Comparison of ENCODE assay signal across 32 cellular contexts in the genomic region with DNA sequence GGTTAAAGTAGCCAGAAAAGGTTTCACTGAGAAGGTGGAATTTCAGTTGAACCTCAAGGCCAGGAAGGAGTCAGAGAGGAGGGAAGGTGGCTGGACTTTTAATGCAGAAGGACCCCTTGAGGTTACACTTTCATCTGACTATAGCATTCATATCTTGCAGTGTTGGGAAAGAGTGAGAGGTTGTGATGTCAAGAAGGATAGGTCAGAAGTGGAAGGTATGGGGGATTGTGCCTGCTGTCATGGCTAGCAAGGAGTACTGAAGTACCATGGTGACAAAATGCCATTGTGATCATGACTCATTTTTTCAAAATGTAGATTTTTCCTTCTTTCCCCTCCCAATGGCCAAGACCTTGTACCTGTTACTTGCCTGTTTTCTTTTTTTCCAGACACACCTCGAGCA.
"Had no signal": no experiment of that assay in that cellular context is flagged by ENCODE, and none has a peak within 500 bp of the region (broad histone marks: within the 10 kb centered on the region; RNA-seq: fewer than 3 reads in every experiment).

No MANE protein-coding gene starts in this region.

- ATAC-seq: esophagus mucosa; gastroesophageal sphincter; heart left ventricle; left lobe of liver; mucosa of descending colon; naive thymus-derived CD4-positive, alpha-beta T cell; sciatic nerve; stimulated activated effector memory CD8-positive, alpha-beta T cell treated with anti-CD3 and anti-CD28 coated beads, Interleukin-12 subunit alpha, Interleukin-12 subunit beta, amount 100 ng/mL, for 72 hours; upper lobe of right lung had no signal

- H3K9me3 ChIP-seq: colonic mucosa, gastroesophageal sphincter, heart left ventricle, mucosa of descending colon, prostate gland, right atrium auricular region, suprapubic skin, transverse colon, upper lobe of right lung, uterus had no signal

- DNase-seq: colonic mucosa; effector CD8-positive, alpha-beta T cell; endodermal cell; foreskin fibroblast; heart left ventricle; kidney; mesenchymal stem cell; mucosa of descending colon; nephron progenitor cell; nucleus accumbens; stimulated activated CD4-positive, alpha-beta T cell treated with anti-CD3 and anti-CD28 coated beads, Interleukin-12 subunit alpha, Interleukin-12 subunit beta, amount 100 ng/mL, for 4 hours; stimulated activated CD4-positive, alpha-beta T cell treated with anti-CD3 and anti-CD28 coated beads, Interleukin-2, amount 100 ng/mL, for 24 hours; stimulated activated CD4-positive, alpha-beta T cell treated with anti-CD3 and anti-CD28 coated beads, Interleukin-4, amount 100 ng/mL, for 24 hours; stimulated activated naive CD4-positive, alpha-beta T cell treated with Interleukin-2 at 50 U/mL for 16 hours; transverse colon; upper lobe of right lung; uterus had no signal

- H3K4me3 Mint-ChIP-seq: dendritic cell treated with granulocyte-macrophage colony-stimulating factor and Interleukin-4, amounts not matched to agents 40 ng/mL and 50 ng/mL, for 4 days; endodermal cell; mesothelial cell of epicardium; nephron progenitor cell; stimulated activated effector memory CD8-positive, alpha-beta T cell treated with anti-CD3 and anti-CD28 coated beads, Interleukin-12 subunit alpha, Interleukin-12 subunit beta, amount 100 ng/mL, for 72 hours had no signal

- H3K9me3 Mint-ChIP-seq: dendritic cell treated with granulocyte-macrophage colony-stimulating factor and Interleukin-4, amounts not matched to agents 40 ng/mL and 50 ng/mL, for 4 days; endodermal cell; mesothelial cell of epicardium; nephron progenitor cell; stimulated activated effector memory CD8-positive, alpha-beta T cell treated with anti-CD3 and anti-CD28 coated beads, Interleukin-12 subunit alpha, Interleukin-12 subunit beta, amount 100 ng/mL, for 72 hours had no signal

- H3K4me2 ChIP-seq: hepatocyte, smooth muscle cell had no signal

- H3K4me1 ChIP-seq: colonic mucosa, prostate gland, upper lobe of right lung, uterus had no signal

- H3K27ac ChIP-seq: colonic mucosa, epithelial cell of prostate, gastroesophageal sphincter, heart left ventricle, hepatocyte, prostate gland, right atrium auricular region, suprapubic skin, transverse colon, upper lobe of right lung, uterus had no signal

- H3K36me3 Mint-ChIP-seq: mesothelial cell of epicardium had no signal

- H3K27me3 ChIP-seq: gastroesophageal sphincter, right atrium auricular region, suprapubic skin, upper lobe of right lung, uterus had no signal

- H3K36me3 ChIP-seq: colonic mucosa, gastroesophageal sphincter, heart left ventricle, prostate gland, right atrium auricular region, suprapubic skin, transverse colon, upper lobe of right lung, uterus had no signal

- H3K27ac Mint-ChIP-seq: dendritic cell treated with granulocyte-macrophage colony-stimulating factor and Interleukin-4, amounts not matched to agents 40 ng/mL and 50 ng/mL, for 4 days; endodermal cell; mesothelial cell of epicardium; nephron progenitor cell; stimulated activated effector memory CD8-positive, alpha-beta T cell treated with anti-CD3 and anti-CD28 coated beads, Interleukin-12 subunit alpha, Interleukin-12 subunit beta, amount 100 ng/mL, for 72 hours had no signal

- H3K4me3 ChIP-seq: colonic mucosa, gastroesophageal sphincter, heart left ventricle, hepatocyte, lung, mucosa of descending colon, prostate gland, right atrium auricular region, smooth muscle cell, suprapubic skin, transverse colon, upper lobe of right lung, uterus had no signal

- H2AFZ ChIP-seq: hepatocyte had no signal

- H3K79me2 ChIP-seq: hepatocyte had no signal
